ENCODE assay signal across 19 cellular contexts in genomic region chr13:44439615-44440014, GRCh38.
DNase-seq lines count a peak whose midpoint lies in the region; TF ChIP-seq lines count a peak whose summit lies in the region.
"Had no signal": no experiment of that assay in that cellular context is flagged by ENCODE, and none has a peak within 500 bp of the region (broad histone marks: within the 10 kb centered on the region; RNA-seq: fewer than 3 reads in every experiment).

No MANE protein-coding gene starts in this region.

- no peak overlapping the region for H3K56ac ChIP-seq in H9 (ENCODE audit: insufficient read length, low read depth, low read length)

- H4K20me1 ChIP-seq in H9 (ENCODE audit: control insufficient read depth, insufficient read depth, insufficient read length) (no peaks in the 10 kb centered on the region), neural progenitor cell (ENCODE audit: low read depth) (peaks cover 29% of the 10 kb centered on the region)

- no peak overlapping the region for H2BK12ac ChIP-seq in H9 (ENCODE audit: insufficient read length, low read depth, low read length)

- H3K23me2 ChIP-seq in H9 (ENCODE audit: insufficient read length, low read depth, low read length, poor library complexity, severe bottlenecking) = peaks cover 7% of the 10 kb centered on the region

- no peak overlapping the region for H2BK15ac ChIP-seq in H9 (ENCODE audit: low read depth, low read length)

- H3K36me3 ChIP-seq in adipocyte (ENCODE audit: control insufficient read depth, insufficient read depth, low read length, severe bottlenecking) (peaks cover under 1% of the 10 kb centered on the region), neural progenitor cell (no peaks in the 10 kb centered on the region), brain microvascular endothelial cell (replicated peaks) (no peaks in the 10 kb centered on the region)

- TF ChIP-seq CTCF in H9 (conservative IDR thresholded peaks at IDR 0.05) (no peak), neural progenitor cell (IDR thresholded peaks at IDR 0.05) (no peak), brain microvascular endothelial cell (IDR thresholded peaks at IDR 0.05; ENCODE audit: low read depth, low read length, missing control alignments) (no peak)

- no peak overlapping the region for H3K14ac ChIP-seq in H9 (ENCODE audit: insufficient read depth, low read length)

- H4K8ac ChIP-seq in H9 (replicated peaks; ENCODE audit: insufficient read length, low read depth, low read length) = no peak overlapping the region

- H3K27me3 ChIP-seq in H9 (ENCODE audit: insufficient read depth, low read length) = no peaks in the 10 kb centered on the region
- H3K27me3 ChIP-seq in adipocyte (replicated peaks; ENCODE audit: control insufficient read depth, insufficient read depth, low read length) = no peaks in the 10 kb centered on the region
- H3K27me3 ChIP-seq in neural progenitor cell = no peaks in the 10 kb centered on the region
- H3K27me3 ChIP-seq in brain microvascular endothelial cell (replicated peaks) = no peaks in the 10 kb centered on the region
- H3K27me3 ChIP-seq: esophagus squamous epithelium, heart left ventricle, testis had no signal

- no peak overlapping the region for H3T11ph ChIP-seq in H9 (ENCODE audit: low read length)

- H2AK5ac ChIP-seq in H9 (ENCODE audit: insufficient read length, low read length) = no peak overlapping the region

- no peak overlapping the region for H3K4me3 Mint-ChIP-seq in H9
- no peak overlapping the region for H3K4me3 Mint-ChIP-seq in neural progenitor cell
- H3K4me3 Mint-ChIP-seq: dendritic cell treated with granulocyte-macrophage colony-stimulating factor and Interleukin-4, amounts not matched to agents 40 ng/mL and 50 ng/mL, for 4 days had no signal

- peaks cover 5 to 14% (median 10%) of the 10 kb centered on the region in 3 experiments; a peak in 5 of 7 replicates for H3K36me3 Mint-ChIP-seq in H9 (ENCODE audit: insufficient read depth in 1 of 3, low read depth in 3 of 3)
- H3K36me3 Mint-ChIP-seq in neural progenitor cell = peaks cover 13% of the 10 kb centered on the region

- no peak overlapping the region for H4K5ac ChIP-seq in H9 (ENCODE audit: insufficient read length, low read depth, low read length)

- H4K91ac ChIP-seq in H9 (ENCODE audit: insufficient read length, low read depth, low read length) = no peak overlapping the region

- H3K4ac ChIP-seq in H9 (ENCODE audit: low read depth, low read length) = no peak overlapping the region

- H2BK20ac ChIP-seq in H9 (ENCODE audit: low read depth, low read length, poor library complexity, severe bottlenecking) = no peak overlapping the region

- no CpG with 5 or more reads among the region's 2 CpGs for WGBS in H9 (ENCODE audit: extremely low coverage, insufficient read length, low lambda C conversion rate)

- H3K79me2 ChIP-seq in H9 (ENCODE audit: insufficient read depth, low read length) = no peaks in the 10 kb centered on the region
- peaks cover 80% of the 10 kb centered on the region for H3K79me2 ChIP-seq in neural progenitor cell (ENCODE audit: low read depth)

- no peaks in the 10 kb centered on the region for H3K9me3 Mint-ChIP-seq in H9
- no peaks in the 10 kb centered on the region for H3K9me3 Mint-ChIP-seq in neural progenitor cell
- H3K9me3 Mint-ChIP-seq: dendritic cell treated with granulocyte-macrophage colony-stimulating factor and Interleukin-4, amounts not matched to agents 40 ng/mL and 50 ng/mL, for 4 days had no signal

- peaks cover 15 to 18% of the 10 kb centered on the region in 2 experiments for H3K4me1 Mint-ChIP-seq in H9
- H3K4me1 Mint-ChIP-seq in neural progenitor cell = peaks cover 31% of the 10 kb centered on the region

- DNase-seq in H9 (no peak), MV-4-11 (lab: John Stamatoyannopoulos, UW) (peak; percentile 64), adipocyte (ENCODE audit: low read depth) (no peak), neural progenitor cell (ENCODE audit: low spot score) (no peak), cerebellar cortex (ENCODE audit: low spot score) (no peak), NCI-H2029 treated with DMSO at 0.1 percent for 48 hours (lab: John Stamatoyannopoulos, UW) (no peak), brain microvascular endothelial cell (no peak)
- DNase-seq: activated CD4-positive, alpha-beta T cell treated with anti-CD3 and anti-CD28 coated beads for 4 hours; activated naive CD4-positive, alpha-beta T cell treated with Interleukin-2 at 50 U/mL for 16 hours; C1 segment of cervical spinal cord; esophagus squamous epithelium; heart left ventricle; MM.1S; mucosa of descending colon; NCI-H82; stimulated activated CD4-positive, alpha-beta T cell treated with anti-CD3 and anti-CD28 coated beads, Interleukin-4, amount 100 ng/mL, for 24 hours; stimulated activated CD8-positive, alpha-beta memory T cell treated with anti-CD3 and anti-CD28 coated beads, Interleukin-4, amount 100 ng/mL, for 48 hours; testis had no signal

- H2BK5ac ChIP-seq in H9 (ENCODE audit: insufficient read length, low read length) = no peak overlapping the region

- H3K9me3 ChIP-seq in H9 (ENCODE audit: control insufficient read depth, low read depth, low read length) (no peaks in the 10 kb centered on the region), adipocyte (ENCODE audit: control insufficient read depth, low read length) (no peaks in the 10 kb centered on the region), neural progenitor cell (ENCODE audit: low read depth) (no peaks in the 10 kb centered on the region)
- H3K9me3 ChIP-seq: esophagus squamous epithelium, heart left ventricle, mucosa of descending colon, testis had no signal

- H3K27ac Mint-ChIP-seq in H9 = peak overlapping the region in 2 of 3 experiments; percentile 54 to 75; a peak in 4 of 7 replicates
- peak overlapping the region; percentile 14 for H3K27ac Mint-ChIP-seq in neural progenitor cell
- H3K27ac Mint-ChIP-seq: dendritic cell treated with granulocyte-macrophage colony-stimulating factor and Interleukin-4, amounts not matched to agents 40 ng/mL and 50 ng/mL, for 4 days had no signal

- no peaks in the 10 kb centered on the region; the same call in 1 of the 2 replicates for H3K27me3 Mint-ChIP-seq in H9 (ENCODE audit: low read depth)
- H3K27me3 Mint-ChIP-seq in neural progenitor cell (ENCODE audit: insufficient read depth, low read depth) = no peaks in the 10 kb centered on the region

- H2AFZ ChIP-seq in H9 (ENCODE audit: low read length) (no peak overlapping the region), neural progenitor cell (replicated peaks) (no peak overlapping the region)

- H3K4me1 ChIP-seq in H9 (ENCODE audit: insufficient read depth, low read length) (no peaks in the 10 kb centered on the region), adipocyte (ENCODE audit: control insufficient read depth, insufficient read depth, low read length) (peaks cover 16% of the 10 kb centered on the region), neural progenitor cell (peaks cover 9% of the 10 kb centered on the region)

- H3K27ac ChIP-seq in H9 (ENCODE audit: insufficient read length, low read depth, low read length) (no peak overlapping the region), neural progenitor cell (peak overlapping the region; percentile 22), brain microvascular endothelial cell (no peak overlapping the region)
- H3K27ac ChIP-seq: esophagus squamous epithelium, heart left ventricle, testis had no signal

- no peak overlapping the region for H3K4me2 ChIP-seq in H9 (ENCODE audit: insufficient read depth, insufficient read length, low read length)
- H3K4me2 ChIP-seq in neural progenitor cell = no peak overlapping the region

- no peak overlapping the region for H2BK120ac ChIP-seq in H9 (ENCODE audit: low read depth, low read length, poor library complexity, severe bottlenecking)

- in situ Hi-C loops in brain microvascular endothelial cell (cut with HindIII; ENCODE audit: low pct_ligation_motif_present, low sequenced_read_pairs) = no loop called here

- peaks cover under 1% of the 10 kb centered on the region for H3K79me1 ChIP-seq in H9 (ENCODE audit: insufficient read depth, low read depth, low read length, poor library complexity, severe bottlenecking)

- H3K9ac ChIP-seq in H9 (ENCODE audit: extremely low read depth, insufficient read length, low read length) (no peak overlapping the region), adipocyte (ENCODE audit: low read length) (peak overlapping the region; percentile 28), neural progenitor cell (no peak overlapping the region)

- H3K4me3 ChIP-seq in adipocyte (ENCODE audit: low read length) = no peak overlapping the region
- H3K4me3 ChIP-seq in neural progenitor cell = no peak overlapping the region
- H3K4me3 ChIP-seq in brain microvascular endothelial cell (ENCODE audit: low read depth, low read length) = no peak overlapping the region
- H3K4me3 ChIP-seq: esophagus squamous epithelium, heart left ventricle, mucosa of descending colon, testis had no signal

- no peak overlapping the region for H3K18ac ChIP-seq in H9 (ENCODE audit: insufficient read length, low read depth, low read length)

- H3K23ac ChIP-seq in H9 (ENCODE audit: insufficient read length, low read depth, low read length) = no peak overlapping the region

- H3F3A ChIP-seq in neural progenitor cell (ENCODE audit: low read depth) = peaks cover 35% of the 10 kb centered on the region
